In the genomic region with DNA sequence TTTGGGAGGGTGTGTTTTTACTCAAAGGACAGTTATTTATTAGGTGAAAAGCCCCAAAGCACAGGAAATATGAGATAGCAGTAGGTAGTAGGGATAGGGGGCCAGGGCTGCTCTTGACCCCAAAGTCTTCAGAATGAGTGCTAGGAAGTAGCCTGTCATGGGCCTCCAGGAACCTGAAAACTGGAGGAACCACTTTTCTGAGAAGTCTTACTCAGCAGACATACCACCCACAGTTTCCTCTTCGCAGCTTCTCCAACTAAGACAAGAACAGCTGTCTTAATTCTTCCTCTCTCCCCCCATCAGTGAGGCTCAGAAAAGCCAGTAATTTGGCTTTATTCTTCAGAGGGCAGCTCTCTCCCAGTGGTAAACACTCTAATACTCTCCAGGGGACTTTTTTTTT, we compare ENCODE assay signal across 9 cellular contexts.
DNase-seq lines count a peak whose midpoint lies in the region; ATAC-seq and TF ChIP-seq lines count a peak whose summit lies in the region.
"Had no signal": no experiment of that assay in that cellular context is flagged by ENCODE, and none has a peak within 500 bp of the region (broad histone marks: within the 10 kb centered on the region; RNA-seq: fewer than 3 reads in every experiment).

No MANE protein-coding gene starts in this region.

- no peak overlapping the region for H3K4me3 ChIP-seq in ACC112 (ENCODE audit: low read depth, low read length)
- H3K4me3 ChIP-seq: adrenal gland had no signal

- H3K79me2 ChIP-seq in ACC112 (ENCODE audit: control insufficient read depth, insufficient read depth, low read length, unreplicated experiment), result no peaks in the 10 kb centered on the region

- H3K27me3 ChIP-seq in ACC112 (ENCODE audit: insufficient read depth, low read length), result no peaks in the 10 kb centered on the region
- H3K27me3 ChIP-seq: adrenal gland had no signal

- H3K36me3 Mint-ChIP-seq in activated CD8-positive, alpha-beta T cell treated with anti-CD3 and anti-CD28 coated beads for 36 hours (ENCODE audit: low read depth), result no peaks in the 10 kb centered on the region
- H3K36me3 Mint-ChIP-seq in stimulated activated naive B cell treated with anti-CD40 and anti-IgM and Interleukin-4, amounts not matched to agents 10 μg/mL and 1 μg/mL and 100 μg/mL, for 72 hours, result no peaks in the 10 kb centered on the region

- intact Hi-C loops in activated CD8-positive, alpha-beta T cell treated with anti-CD3 and anti-CD28 coated beads for 36 hours (cut with micrococcal nuclease), result no loop called here
- intact Hi-C loops in posterior cingulate gyrus (cut with DNase I), result no loop called here

- H3K9me3 Mint-ChIP-seq in activated CD8-positive, alpha-beta T cell treated with anti-CD3 and anti-CD28 coated beads for 36 hours, result no peaks in the 10 kb centered on the region
- H3K9me3 Mint-ChIP-seq in stimulated activated naive B cell treated with anti-CD40 and anti-IgM and Interleukin-4, amounts not matched to agents 10 μg/mL and 1 μg/mL and 100 μg/mL, for 72 hours, result no peaks in the 10 kb centered on the region

- POLR2A ChIA-PET in activated CD8-positive, alpha-beta T cell treated with anti-CD3 and anti-CD28 coated beads for 36 hours (lab: Charles Lee), result no interaction called here

- ATAC-seq in GM19035 (IDR thresholded peaks at IDR 0.05; ENCODE audit: unreplicated experiment) (peak; percentile 67), HG03159 (IDR thresholded peaks at IDR 0.05; ENCODE audit: unreplicated experiment) (peak; percentile 57)
- peak; percentile 97 for ATAC-seq in activated CD8-positive, alpha-beta T cell treated with anti-CD3 and anti-CD28 coated beads for 36 hours
- ATAC-seq in stimulated activated naive B cell treated with anti-CD40 and anti-IgM and Interleukin-4, amounts not matched to agents 10 μg/mL and 1 μg/mL and 100 μg/mL, for 72 hours (replicated peaks), result peak; percentile 70 to 76

- H2AFZ ChIP-seq in ACC112 (ENCODE audit: low read length, unreplicated experiment), result no peak overlapping the region

- H3K27ac ChIP-seq in ACC112 (ENCODE audit: low read depth, low read length), result peak overlapping the region; percentile 89

- peak; percentile 76 for DNase-seq in activated CD8-positive, alpha-beta T cell treated with anti-CD3 and anti-CD28 coated beads for 36 hours
- DNase-seq in iPS-NIHi11 (ENCODE audit: low spot score), result peak; percentile 24
- DNase-seq in stimulated activated naive B cell treated with anti-CD40 and anti-IgM and Interleukin-4, amounts not matched to agents 10 μg/mL and 1 μg/mL and 100 μg/mL, for 72 hours, result no peak
- DNase-seq in T1000 (lab: John Stamatoyannopoulos, UW), result no peak
- DNase-seq in posterior cingulate gyrus, result no peak

- no peaks in the 10 kb centered on the region for H3K27me3 Mint-ChIP-seq in activated CD8-positive, alpha-beta T cell treated with anti-CD3 and anti-CD28 coated beads for 36 hours
- H3K27me3 Mint-ChIP-seq in stimulated activated naive B cell treated with anti-CD40 and anti-IgM and Interleukin-4, amounts not matched to agents 10 μg/mL and 1 μg/mL and 100 μg/mL, for 72 hours, result no peaks in the 10 kb centered on the region

- no peak for TF ChIP-seq CTCF in activated CD8-positive, alpha-beta T cell treated with anti-CD3 and anti-CD28 coated beads for 36 hours (IDR thresholded peaks at IDR 0.05)

- CTCF ChIA-PET in activated CD8-positive, alpha-beta T cell treated with anti-CD3 and anti-CD28 coated beads for 36 hours (lab: Charles Lee), result interaction anchor here (0.6 kb wide), 1 partner anchor 15 kb away, joined by 3 read pairs; no protein-coding TSS in a partner anchor

- no peaks in the 10 kb centered on the region for H3K36me3 ChIP-seq in ACC112 (ENCODE audit: insufficient read depth, low read length)
- H3K36me3 ChIP-seq: adrenal gland had no signal

- H3K4me3 Mint-ChIP-seq in activated CD8-positive, alpha-beta T cell treated with anti-CD3 and anti-CD28 coated beads for 36 hours, result peak overlapping the region; percentile 2
- no peak overlapping the region for H3K4me3 Mint-ChIP-seq in stimulated activated naive B cell treated with anti-CD40 and anti-IgM and Interleukin-4, amounts not matched to agents 10 μg/mL and 1 μg/mL and 100 μg/mL, for 72 hours

- H3K27ac Mint-ChIP-seq in activated CD8-positive, alpha-beta T cell treated with anti-CD3 and anti-CD28 coated beads for 36 hours, result peak overlapping the region; percentile 82
- H3K27ac Mint-ChIP-seq in stimulated activated naive B cell treated with anti-CD40 and anti-IgM and Interleukin-4, amounts not matched to agents 10 μg/mL and 1 μg/mL and 100 μg/mL, for 72 hours, result no peak overlapping the region

- H3K4me1 ChIP-seq in ACC112 (ENCODE audit: control insufficient read depth, insufficient read depth, low read length, unreplicated experiment), result peaks cover 28% of the 10 kb centered on the region

- H3K4me1 Mint-ChIP-seq in activated CD8-positive, alpha-beta T cell treated with anti-CD3 and anti-CD28 coated beads for 36 hours (ENCODE audit: low read depth), result peaks cover 33% of the 10 kb centered on the region
- peaks cover 2 to 8% of the 10 kb centered on the region in 2 donors for H3K4me1 Mint-ChIP-seq in stimulated activated naive B cell treated with anti-CD40 and anti-IgM and Interleukin-4, amounts not matched to agents 10 μg/mL and 1 μg/mL and 100 μg/mL, for 72 hours

Comparison
In these comparisons a context has a peak if more than half of its experiments do, and no peak if none do; other contexts are left out.
1. DNase-seq: peak in activated CD8-positive, alpha-beta T cell treated with anti-CD3 and anti-CD28 coated beads for 36 hours (single experiment) and iPS-NIHi11 (single experiment); none in stimulated activated naive B cell treated with anti-CD40 and anti-IgM and Interleukin-4, amounts not matched to agents 10 μg/mL and 1 μg/mL and 100 μg/mL, for 72 hours (single experiment), T1000 (single experiment) and posterior cingulate gyrus (0 of 10).
2. Peak in every context shown above with its lines, with median percentiles within 50 percentile points of each other: ATAC-seq.